In the genomic region with DNA sequence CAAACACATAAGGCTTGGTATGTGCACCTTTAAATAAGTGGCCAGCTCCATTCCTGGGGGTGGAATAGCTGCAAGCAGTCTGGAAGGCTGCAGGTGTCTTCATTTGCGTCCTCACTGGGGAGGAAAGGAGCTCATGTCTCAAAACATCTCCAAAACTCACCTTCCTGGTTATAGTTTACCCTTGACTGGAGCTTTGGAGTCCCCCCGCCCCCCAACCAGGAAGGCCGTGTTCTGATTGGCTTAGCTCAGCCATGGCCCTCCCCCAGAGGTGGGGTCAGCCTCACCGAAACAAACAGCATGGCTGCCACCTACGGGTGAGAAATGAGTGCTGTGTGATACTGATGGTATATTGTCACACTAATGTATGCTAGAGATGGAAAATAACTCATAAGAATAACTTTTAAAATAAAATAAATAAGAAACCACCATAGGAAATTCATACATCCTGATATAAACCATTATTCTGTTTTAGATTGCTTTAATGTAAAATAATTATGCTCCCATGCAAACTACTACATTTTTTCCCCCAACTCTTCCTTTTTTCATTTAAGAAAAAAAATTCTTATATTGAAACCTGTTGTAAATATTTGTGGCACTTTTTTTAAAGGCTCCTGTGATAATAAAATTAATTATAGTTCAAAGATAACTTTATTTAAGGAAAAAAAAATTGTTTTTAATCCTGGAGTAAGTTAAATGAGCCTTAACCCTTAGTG, we compare ENCODE assay signal across 9 cellular contexts.
DNase-seq lines count a peak whose midpoint lies in the region; ATAC-seq and TF ChIP-seq lines count a peak whose summit lies in the region.
"Had no signal": no experiment of that assay in that cellular context is flagged by ENCODE, and none has a peak within 500 bp of the region (broad histone marks: within the 10 kb centered on the region; RNA-seq: fewer than 3 reads in every experiment).

No MANE protein-coding gene starts in this region.

- peaks cover 33% of the 10 kb centered on the region for H3K36me3 ChIP-seq in left ventricle myocardium inferior

- peak; percentile 36 for TF ChIP-seq CTCF in left ventricle myocardium inferior (IDR thresholded peaks at IDR 0.05; ENCODE audit: borderline replicate concordance)

- H3K4me1 Mint-ChIP-seq in activated CD4-positive, alpha-beta T cell treated with anti-CD3 and anti-CD28 coated beads, Interleukin-2, amount 10 ng/mL, durations not matched to agents 24 days and 14 days: no peaks in the 10 kb centered on the region

- no peaks in the 10 kb centered on the region for H3K27me3 Mint-ChIP-seq in activated CD4-positive, alpha-beta T cell treated with anti-CD3 and anti-CD28 coated beads, Interleukin-2, amount 10 ng/mL, durations not matched to agents 24 days and 14 days

- H3K27ac Mint-ChIP-seq in activated CD4-positive, alpha-beta T cell treated with anti-CD3 and anti-CD28 coated beads, Interleukin-2, amount 10 ng/mL, durations not matched to agents 24 days and 14 days: no peak overlapping the region

- H3K4me1 ChIP-seq in left ventricle myocardium inferior: peaks cover 7% of the 10 kb centered on the region

- peak; percentile 98 for ATAC-seq in GM18520 (IDR thresholded peaks at IDR 0.05; ENCODE audit: unreplicated experiment)
- ATAC-seq in HG02970 (IDR thresholded peaks at IDR 0.05; ENCODE audit: low FRiP score, unreplicated experiment): peak; percentile 78

- intact Hi-C loops in activated CD4-positive, alpha-beta T cell treated with anti-CD3 and anti-CD28 coated beads, Interleukin-2, amount 10 ng/mL, durations not matched to agents 24 days and 14 days (cut with micrococcal nuclease): no loop called here
- intact Hi-C loops in left ventricle myocardium inferior (cut with micrococcal nuclease) (no loop called here), posterior vena cava (cut with DNase I) (no loop called here)

- DNase-seq in COR-L47 (lab: John Stamatoyannopoulos, UW): peak; percentile 75
- DNase-seq in NCI-H1694 (lab: John Stamatoyannopoulos, UW): peak; percentile 14
- peak; percentile 73 for DNase-seq in activated CD4-positive, alpha-beta T cell treated with anti-CD3 and anti-CD28 coated beads, Interleukin-2, amount 10 ng/mL, durations not matched to agents 24 days and 14 days
- peak; percentile 32 for DNase-seq in left ventricle myocardium inferior
- peak; percentile 18 for DNase-seq in stimulated activated CD4-positive, alpha-beta T cell treated with anti-CD3 and anti-CD28 coated beads, Interleukin-4, amount 100 ng/mL, for 24 hours
- no peak for DNase-seq in posterior vena cava (ENCODE audit: low spot score)

- no peak overlapping the region for H3K4me3 Mint-ChIP-seq in activated CD4-positive, alpha-beta T cell treated with anti-CD3 and anti-CD28 coated beads, Interleukin-2, amount 10 ng/mL, durations not matched to agents 24 days and 14 days

- H3K9me3 ChIP-seq in left ventricle myocardium inferior (replicated peaks): no peaks in the 10 kb centered on the region

- no peaks in the 10 kb centered on the region for H3K27me3 ChIP-seq in left ventricle myocardium inferior (ENCODE audit: low read depth)

- H3K4me3 ChIP-seq in left ventricle myocardium inferior: no peak overlapping the region
- H3K4me3 ChIP-seq: SK-N-MC had no signal

- H3K36me3 Mint-ChIP-seq in activated CD4-positive, alpha-beta T cell treated with anti-CD3 and anti-CD28 coated beads, Interleukin-2, amount 10 ng/mL, durations not matched to agents 24 days and 14 days (ENCODE audit: low read depth): no peaks in the 10 kb centered on the region

- peak overlapping the region; percentile 3 for H3K27ac ChIP-seq in left ventricle myocardium inferior (replicated peaks)
- H3K27ac ChIP-seq: SK-N-MC had no signal

- H3K9me3 Mint-ChIP-seq in activated CD4-positive, alpha-beta T cell treated with anti-CD3 and anti-CD28 coated beads, Interleukin-2, amount 10 ng/mL, durations not matched to agents 24 days and 14 days: no peaks in the 10 kb centered on the region
